12 cellular contexts compared by ENCODE assay signal in the genomic region with DNA sequence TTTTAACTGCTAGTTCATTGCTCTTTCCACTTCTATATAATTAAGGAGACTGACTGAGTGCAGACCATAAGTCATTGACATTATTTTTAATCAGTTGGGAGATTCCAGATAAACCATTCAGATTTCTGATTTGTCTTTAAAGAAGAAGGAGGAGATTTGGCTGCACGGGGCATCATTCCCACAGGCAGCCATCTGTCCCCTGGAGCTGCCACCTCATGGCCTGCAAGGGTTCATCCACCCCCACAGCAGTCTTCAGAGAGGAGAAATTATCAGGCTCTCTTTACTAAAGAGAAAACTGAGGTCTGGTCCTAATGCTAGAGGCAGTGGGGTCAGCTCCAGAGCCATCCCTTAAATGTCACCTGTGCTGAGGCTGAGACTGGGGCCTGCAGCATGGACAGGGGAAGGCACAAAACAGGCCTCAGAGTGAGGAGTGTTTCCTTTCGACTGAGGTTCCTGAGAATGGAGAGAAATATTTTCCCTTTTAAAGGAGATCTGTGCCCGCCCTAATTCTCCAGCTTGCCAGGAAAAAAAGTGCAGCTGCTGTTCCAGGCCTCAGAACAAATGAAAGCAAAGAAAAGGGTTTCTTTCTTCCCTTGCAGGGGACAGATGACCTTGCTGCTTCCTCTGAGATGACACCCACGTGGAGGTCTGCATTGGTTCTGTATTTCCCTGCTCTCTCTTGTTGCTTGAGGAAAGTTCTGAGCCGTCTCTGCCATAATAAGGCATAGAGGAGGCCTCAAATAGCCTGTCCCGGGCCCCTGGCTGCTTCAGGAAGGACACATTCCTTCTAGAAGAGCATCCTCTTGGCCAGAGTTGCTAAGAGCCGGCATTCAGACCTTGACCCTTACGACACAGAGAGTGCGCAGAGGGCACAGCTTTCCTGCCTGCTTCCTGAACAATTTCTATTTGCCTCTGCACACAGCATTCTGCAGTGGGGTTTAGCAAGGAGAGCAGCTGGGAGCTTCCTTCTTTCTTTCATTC.
DNase-seq lines count a peak whose midpoint lies in the region; ATAC-seq and TF ChIP-seq lines count a peak whose summit lies in the region.
"Had no signal": no experiment of that assay in that cellular context is flagged by ENCODE, and none has a peak within 500 bp of the region (broad histone marks: within the 10 kb centered on the region; RNA-seq: fewer than 3 reads in every experiment).

No MANE protein-coding gene starts in this region.

- H3K9me3 Mint-ChIP-seq in nephron: peaks cover 3% of the 10 kb centered on the region

- no peaks in the 10 kb centered on the region for H3K9me3 ChIP-seq in RWPE2 (ENCODE audit: severe bottlenecking)

- TF ChIP-seq CTCF in 22Rv1 (IDR thresholded peaks at IDR 0.05) (no peak), RWPE2 (IDR thresholded peaks at IDR 0.05; ENCODE audit: poor library complexity, severe bottlenecking) (no peak), fibroblast of pulmonary artery (IDR thresholded peaks at IDR 0.05; ENCODE audit: low read length, missing control alignments) (no peak), nephron (IDR thresholded peaks at IDR 0.05; ENCODE audit: unreplicated experiment in 3 of 3) (no peak)

- peaks cover 24% of the 10 kb centered on the region for H3K4me1 ChIP-seq in RWPE2 (ENCODE audit: insufficient read depth, poor library complexity, severe bottlenecking)

- H3K4me3 ChIP-seq in RWPE2 (ENCODE audit: severe bottlenecking) (no peak overlapping the region), fibroblast of pulmonary artery (replicated peaks; ENCODE audit: low read depth, low read length) (no peak overlapping the region)

- H3K27ac ChIP-seq in 22Rv1 (peak overlapping the region; percentile 54; the same call in 1 of the 2 replicates), RWPE2 (ENCODE audit: poor library complexity, severe bottlenecking) (no peak overlapping the region)
- H3K27ac ChIP-seq: epithelial cell of prostate had no signal

- no peaks in the 10 kb centered on the region for H3K36me3 ChIP-seq in RWPE2 (ENCODE audit: low read depth)

- peaks cover 45% of the 10 kb centered on the region for H3K4me1 Mint-ChIP-seq in nephron

- H3K27me3 Mint-ChIP-seq in nephron (ENCODE audit: low read depth): peaks cover 9% of the 10 kb centered on the region

- H3K27me3 ChIP-seq in RWPE2 (ENCODE audit: insufficient read depth, poor library complexity, severe bottlenecking): no peaks in the 10 kb centered on the region

- H3K36me3 Mint-ChIP-seq in nephron (ENCODE audit: low read depth): no peaks in the 10 kb centered on the region
- H3K36me3 Mint-ChIP-seq: activated naive CD8-positive, alpha-beta T cell had no signal

- peak overlapping the region in 1 of 3 experiments; percentile 5 for H3K4me3 Mint-ChIP-seq in nephron
- H3K4me3 Mint-ChIP-seq: activated naive CD8-positive, alpha-beta T cell had no signal

- DNase-seq in RWPE2 (ENCODE audit: low spot score): peak; percentile 72
- peak; percentile 19 for DNase-seq in fibroblast of pulmonary artery (ENCODE audit: low read depth)
- DNase-seq in GM19240 (ENCODE audit: insufficient read length, low spot score): no peak
- no peak for DNase-seq in activated gamma-delta T cell treated with Interleukin-2 at 50 U/mL for 16 hours
- DNase-seq: activated CD4-positive, alpha-beta T cell treated with anti-CD3 and anti-CD28 coated beads, Interleukin-2, amount 50 U/mL, for 1 hour; islet precursor cell had no signal

- ATAC-seq in RWPE2 (ENCODE audit: low read depth) (no peak), GM18502 (IDR thresholded peaks at IDR 0.05; ENCODE audit: poor library complexity, unreplicated experiment) (no peak), HG02973 (IDR thresholded peaks at IDR 0.05; ENCODE audit: unreplicated experiment) (no peak)

- H3K27ac Mint-ChIP-seq in nephron: peak overlapping the region; percentile 87 to 91 (median 88)
- H3K27ac Mint-ChIP-seq: activated naive CD8-positive, alpha-beta T cell had no signal

Comparison
In these comparisons a context has a peak if more than half of its experiments do, and no peak if none do; other contexts are left out.
1. DNase-seq: peak in RWPE2 (single experiment) and fibroblast of pulmonary artery (single experiment); none in GM19240 (single experiment) and activated gamma-delta T cell treated with Interleukin-2 at 50 U/mL for 16 hours (single experiment).